17 cellular contexts compared by ENCODE assay signal in genomic region chr3:58347984-58348383, GRCh38. TPM values are rescaled to one million over a fixed set of nuclear protein-coding genes. Genes with fewer than 3 reads are reported as not detected.
A peak's percentile ranks its signal among the peaks of the same experiment; 100 is the strongest.
DNase-seq lines count a peak whose midpoint lies in the region; ATAC-seq, FAIRE-seq and TF ChIP-seq lines count a peak whose summit lies in the region.
"Had no signal": no experiment of that assay in that cellular context is flagged by ENCODE, and none has a peak within 500 bp of the region (broad histone marks: within the 10 kb centered on the region; RNA-seq: fewer than 3 reads in every experiment).

No MANE protein-coding gene starts in this region.

- H3K9me3 Mint-ChIP-seq in CD14-positive monocyte = no peaks in the 10 kb centered on the region
- no peaks in the 10 kb centered on the region for H3K9me3 Mint-ChIP-seq in stimulated activated memory B cell treated with anti-CD40 and anti-IgM and Interleukin-4, amounts not matched to agents 10 μg/mL and 1 μg/mL and 100 μg/mL, for 72 hours
- no peaks in the 10 kb centered on the region for H3K9me3 Mint-ChIP-seq in activated T-helper 17 cell treated with anti-CD3 and anti-CD28 coated beads, Interleukin-2, amount 50 U/mL, for 72 hours
- H3K9me3 Mint-ChIP-seq: CD4-positive, alpha-beta T cell had no signal

- DNase-seq in CD14-positive monocyte (ENCODE audit: low spot score) (no peak), left lobe of liver (ENCODE audit: low spot score) (peak; percentile 64), HuH-7 (ENCODE audit: low spot score) (no peak), kidney (no peak)
- DNase-seq: CD4-positive, alpha-beta T cell; NCI-H1417 treated with DMSO at 0.1 percent for 48 hours; NCI-H2029; NCI-H2171 treated with DMSO at 0.1 percent for 48 hours; NCI-H446 treated with DMSO at 0.1 percent for 48 hours; PC-3 had no signal

- H3K36me3 ChIP-seq in KOPT-K1 (ENCODE audit: insufficient read depth, low read length) (peaks cover 17% of the 10 kb centered on the region), kidney (ENCODE audit: control insufficient read depth in 1 of 2, insufficient read depth in 2 of 2, low read length in 2 of 2) (peaks cover 0 to 2% of the 10 kb centered on the region in 2 donors)

- peaks cover 0 to 2% (median 0%) of the 10 kb centered on the region in 3 donors for H3K27me3 Mint-ChIP-seq in CD14-positive monocyte (ENCODE audit: low read depth in 3 of 3)
- H3K27me3 Mint-ChIP-seq in stimulated activated memory B cell treated with anti-CD40 and anti-IgM and Interleukin-4, amounts not matched to agents 10 μg/mL and 1 μg/mL and 100 μg/mL, for 72 hours = no peaks in the 10 kb centered on the region
- no peaks in the 10 kb centered on the region for H3K27me3 Mint-ChIP-seq in activated T-helper 17 cell treated with anti-CD3 and anti-CD28 coated beads, Interleukin-2, amount 50 U/mL, for 72 hours
- H3K27me3 Mint-ChIP-seq: CD4-positive, alpha-beta T cell had no signal

- H3K27ac Mint-ChIP-seq in CD14-positive monocyte = peak overlapping the region in 6 of 7 donors; percentile 32 to 72 (median 70)
- peak overlapping the region; percentile 76 for H3K27ac Mint-ChIP-seq in stimulated activated memory B cell treated with anti-CD40 and anti-IgM and Interleukin-4, amounts not matched to agents 10 μg/mL and 1 μg/mL and 100 μg/mL, for 72 hours
- H3K27ac Mint-ChIP-seq in activated T-helper 17 cell treated with anti-CD3 and anti-CD28 coated beads, Interleukin-2, amount 50 U/mL, for 72 hours = no peak overlapping the region
- H3K27ac Mint-ChIP-seq: CD4-positive, alpha-beta T cell had no signal

- H3K36me3 Mint-ChIP-seq in CD14-positive monocyte = peaks cover 20 to 23% of the 10 kb centered on the region in 2 donors
- peaks cover 16% of the 10 kb centered on the region for H3K36me3 Mint-ChIP-seq in stimulated activated memory B cell treated with anti-CD40 and anti-IgM and Interleukin-4, amounts not matched to agents 10 μg/mL and 1 μg/mL and 100 μg/mL, for 72 hours
- peaks cover 26% of the 10 kb centered on the region for H3K36me3 Mint-ChIP-seq in activated T-helper 17 cell treated with anti-CD3 and anti-CD28 coated beads, Interleukin-2, amount 50 U/mL, for 72 hours (ENCODE audit: low read depth)

- H3K9me3 ChIP-seq in KOPT-K1 (ENCODE audit: insufficient read depth, low read length, poor library complexity, severe bottlenecking) = no peaks in the 10 kb centered on the region
- no peaks in the 10 kb centered on the region for H3K9me3 ChIP-seq in kidney (ENCODE audit: control insufficient read depth in 1 of 2, low read length in 2 of 2)

- H3K4me3 Mint-ChIP-seq in CD14-positive monocyte = no peak overlapping the region
- no peak overlapping the region for H3K4me3 Mint-ChIP-seq in stimulated activated memory B cell treated with anti-CD40 and anti-IgM and Interleukin-4, amounts not matched to agents 10 μg/mL and 1 μg/mL and 100 μg/mL, for 72 hours
- no peak overlapping the region for H3K4me3 Mint-ChIP-seq in activated T-helper 17 cell treated with anti-CD3 and anti-CD28 coated beads, Interleukin-2, amount 50 U/mL, for 72 hours
- H3K4me3 Mint-ChIP-seq: CD4-positive, alpha-beta T cell had no signal

- no peak for FAIRE-seq in kidney (lab: Jason Lieb, UNC)
- FAIRE-seq: H54, HTR-8/SVneo, K562 had no signal

- intact Hi-C loops in CD14-positive monocyte (cut with micrococcal nuclease) = no loop called here
- intact Hi-C loops in kidney (cut with DNase I) = no loop called here

- peak; percentile 90 for ATAC-seq in left lobe of liver
- ATAC-seq in stimulated activated memory B cell treated with anti-CD40 and anti-IgM and Interleukin-4, amounts not matched to agents 10 μg/mL and 1 μg/mL and 100 μg/mL, for 72 hours = no peak
- no peak for ATAC-seq in activated T-helper 17 cell treated with anti-CD3 and anti-CD28 coated beads, Interleukin-2, amount 50 U/mL, for 72 hours (replicated peaks)
- ATAC-seq: K562, PC-3 had no signal

- H3K4me3 ChIP-seq in kidney (ENCODE audit: low read length in 2 of 2) = no peak overlapping the region
- H3K4me3 ChIP-seq: K562 had no signal

- H3K4me1 Mint-ChIP-seq in CD14-positive monocyte = peaks cover 62% of the 10 kb centered on the region
- H3K4me1 Mint-ChIP-seq in stimulated activated memory B cell treated with anti-CD40 and anti-IgM and Interleukin-4, amounts not matched to agents 10 μg/mL and 1 μg/mL and 100 μg/mL, for 72 hours = peaks cover 88% of the 10 kb centered on the region
- H3K4me1 Mint-ChIP-seq in activated T-helper 17 cell treated with anti-CD3 and anti-CD28 coated beads, Interleukin-2, amount 50 U/mL, for 72 hours = peaks cover 27% of the 10 kb centered on the region

- H3K27ac ChIP-seq in KOPT-K1 (ENCODE audit: low read depth, low read length, poor library complexity, severe bottlenecking) = peak overlapping the region; percentile 98
- no peak overlapping the region for H3K27ac ChIP-seq in kidney (ENCODE audit: low read depth in 2 of 2, low read length in 2 of 2)
- H3K27ac ChIP-seq: RWPE1 had no signal

- no peak overlapping the region for H3K9ac ChIP-seq in kidney (ENCODE audit: low read length in 2 of 2)

- peaks cover 13 to 15% of the 10 kb centered on the region in 2 donors for H3K4me1 ChIP-seq in kidney (ENCODE audit: control insufficient read depth in 1 of 2, insufficient read depth in 1 of 2, low read depth in 1 of 2, low read length in 2 of 2)

- TF ChIP-seq CTCF in CD14-positive monocyte (IDR thresholded peaks at IDR 0.05) (no peak), kidney (IDR thresholded peaks at IDR 0.05; ENCODE audit: borderline replicate concordance, extremely low read depth, insufficient read depth) (no peak)

RNA-seq across cellular contexts. Expression of gene PXK, which starts 15.3 kb away (rescaled TPM):
- polyA plus RNA-seq in CD14-positive monocyte = 10 to 100 TPM; 52.9 to 54.0 TPM
- total RNA-seq in left lobe of liver = 7.5 TPM
- total RNA-seq in kidney = 24.8 TPM
- polyA plus RNA-seq in kidney (ENCODE audit: insufficient read depth, low read depth, low replicate concordance) = 21.6 TPM
- total RNA-seq in activated T-helper 17 cell treated with anti-CD3 and anti-CD28 coated beads, Interleukin-2, amount 50 U/mL, for 72 hours = 10 to 100 TPM; 17.8 to 27.1 TPM

RNA-seq across cellular contexts. Expression of gene HTD2, which starts 41.7 kb away (rescaled TPM):
- polyA plus RNA-seq in CD14-positive monocyte (10 to 100 TPM; 10.5 to 17.3 TPM), kidney (ENCODE audit: insufficient read depth, low read depth, low replicate concordance) (6.4 TPM)
- total RNA-seq in left lobe of liver (6.8 TPM), kidney (7.8 TPM)
- total RNA-seq in activated T-helper 17 cell treated with anti-CD3 and anti-CD28 coated beads, Interleukin-2, amount 50 U/mL, for 72 hours = 10 to 100 TPM; 10.0 to 15.1 TPM

RNA-seq across cellular contexts. Expression of gene RPP14, which starts 41.9 kb away (rescaled TPM):
- polyA plus RNA-seq in CD14-positive monocyte (1 to 10 TPM; 3.5 to 8.8 TPM), kidney (ENCODE audit: insufficient read depth, low read depth, low replicate concordance) (12.0 TPM)
- total RNA-seq in left lobe of liver (9.7 TPM), kidney (14.9 TPM)
- total RNA-seq in activated T-helper 17 cell treated with anti-CD3 and anti-CD28 coated beads, Interleukin-2, amount 50 U/mL, for 72 hours = 10 to 100 TPM; 16.1 to 19.1 TPM
